In the genomic region with DNA sequence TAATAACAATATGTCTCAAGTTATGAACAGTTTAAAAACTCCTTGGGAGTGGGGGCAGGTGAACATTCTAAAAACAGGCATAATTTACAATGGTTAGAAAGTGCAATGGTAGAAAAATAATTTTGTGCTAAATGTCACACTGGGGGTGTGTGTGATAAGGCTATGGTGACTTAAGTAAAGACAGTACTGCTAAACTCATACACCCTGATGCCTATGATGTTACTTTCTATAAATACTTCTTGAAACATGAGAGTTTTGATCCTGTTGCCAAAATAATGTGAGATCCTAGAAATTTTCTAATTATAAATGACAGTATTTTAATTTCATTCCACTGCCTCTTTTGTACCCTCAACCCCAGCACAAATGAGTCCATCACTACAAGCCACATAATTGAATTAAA, we compare ENCODE assay signal across 15 cellular contexts.
DNase-seq lines count a peak whose midpoint lies in the region; ATAC-seq and TF ChIP-seq lines count a peak whose summit lies in the region.
"Had no signal": no experiment of that assay in that cellular context is flagged by ENCODE, and none has a peak within 500 bp of the region (broad histone marks: within the 10 kb centered on the region; RNA-seq: fewer than 3 reads in every experiment).

No MANE protein-coding gene starts in this region.

- peak; percentile 65 to 72 for ATAC-seq in gastrocnemius medialis
- ATAC-seq in T-cell (replicated peaks in 1 of 4): no peak

- TF ChIP-seq POLR2A in gastrocnemius medialis (IDR thresholded peaks at IDR 0.05) (no peak), adrenal gland (IDR thresholded peaks at IDR 0.05) (no peak)

- TF ChIP-seq CTCF in A673 (conservative IDR thresholded peaks at IDR 0.05; ENCODE audit: low read depth, low read length) (no peak), nephron (IDR thresholded peaks at IDR 0.05; ENCODE audit: unreplicated experiment in 3 of 3) (no peak), gastrocnemius medialis (IDR thresholded peaks at IDR 0.05 in 4 of 5, conservative IDR thresholded peaks at IDR 0.05 in 1 of 5) (no peak), adrenal gland (IDR thresholded peaks at IDR 0.05) (no peak)

- H3K4me3 ChIP-seq in A673 (ENCODE audit: low read depth, low read length, poor library complexity, severe bottlenecking) (no peak overlapping the region), SK-N-MC (no peak overlapping the region), gastrocnemius medialis (no peak overlapping the region), adrenal gland (no peak overlapping the region)
- H3K4me3 ChIP-seq: A549 had no signal

- H3K9ac ChIP-seq in SK-N-MC (ENCODE audit: insufficient read length): no peak overlapping the region

- no peaks in the 10 kb centered on the region for H3K27me3 Mint-ChIP-seq in nephron (ENCODE audit: low read depth)
- no peaks in the 10 kb centered on the region for H3K27me3 Mint-ChIP-seq in T-cell
- H3K27me3 Mint-ChIP-seq: CD4-positive, alpha-beta memory T cell had no signal

- H3K4me3 Mint-ChIP-seq in nephron: no peak overlapping the region
- no peak overlapping the region for H3K4me3 Mint-ChIP-seq in T-cell
- H3K4me3 Mint-ChIP-seq: CD4-positive, alpha-beta memory T cell had no signal

- DNase-seq in A673 (ENCODE audit: low spot score): no peak
- DNase-seq in SK-N-MC (ENCODE audit: low read depth, low spot score): no peak
- no peak for DNase-seq in gastrocnemius medialis
- DNase-seq in adrenal gland: no peak
- no peak for DNase-seq in T-cell
- DNase-seq in NCI-H446 treated with DMSO at 0.1 percent for 48 hours (lab: John Stamatoyannopoulos, UW): no peak
- DNase-seq in stimulated activated CD8-positive, alpha-beta memory T cell treated with anti-CD3 and anti-CD28 coated beads, Interleukin-4, amount 100 ng/mL, for 48 hours: no peak
- DNase-seq: DMS79 treated with DMSO at 0.1 percent for 48 hours, GF-D8, GOT3, HCEC 1CT had no signal

- BruUV-seq in A673 (replicated peaks; lab: Mats Ljungman, UMichigan): no TSS peak

- in situ Hi-C loops in gastrocnemius medialis (cut with MboI; ENCODE audit: low sequenced_read_pairs in 4 of 4): loop anchor here in 3 of 4 donors (5.0 to 25.0 kb wide), 4 partner anchors 174 to 309 kb away; a partner anchor contains a TSS

- peaks cover 20% of the 10 kb centered on the region for H3K36me3 Mint-ChIP-seq in nephron (ENCODE audit: low read depth)
- no peaks in the 10 kb centered on the region for H3K36me3 Mint-ChIP-seq in T-cell

- H3K36me3 ChIP-seq in A673 (ENCODE audit: insufficient read depth, low read length, poor library complexity, severe bottlenecking) (no peaks in the 10 kb centered on the region), SK-N-MC (ENCODE audit: insufficient read depth, low read length) (peaks cover 12% of the 10 kb centered on the region), gastrocnemius medialis (no peaks in the 10 kb centered on the region), adrenal gland (replicated peaks in 1 of 2) (no peaks in the 10 kb centered on the region)

- H3K27ac ChIP-seq in A673 (ENCODE audit: low read depth, low read length, poor library complexity, severe bottlenecking): peak overlapping the region; percentile 6
- peak overlapping the region; percentile 76 for H3K27ac ChIP-seq in SK-N-MC
- peak overlapping the region in 3 of 4 donors; percentile 41 to 54 (median 53) for H3K27ac ChIP-seq in gastrocnemius medialis
- H3K27ac ChIP-seq in adrenal gland: no peak overlapping the region
- H3K27ac ChIP-seq: 22Rv1, A549 had no signal

- POLR2A ChIA-PET in A673 (lab: Charles Lee; ENCODE audit: low non-redundant PET) (no interaction called here), T-cell (lab: Charles Lee) (no interaction called here)

- intact Hi-C loops in A673 (cut with micrococcal nuclease; ENCODE audit: unreplicated experiment): loop anchor here (2.0 to 10.0 kb wide), 6 partner anchors 159 to 607 kb away; a partner anchor contains a TSS
- intact Hi-C loops in gastrocnemius medialis (cut with DNase I; ENCODE audit: low total_unique reads): loop anchor here (2.0 kb wide), 2 partner anchors 183 to 305 kb away; no protein-coding TSS in a partner anchor
- intact Hi-C loops in adrenal gland (cut with DNase I): loop anchor here in 1 of 2 donors (10.0 kb wide), 1 partner anchor 177 kb away; a partner anchor contains a TSS

- H3K27ac Mint-ChIP-seq in nephron (peak overlapping the region; percentile 12 to 94 (median 68)), T-cell (no peak overlapping the region)
- H3K27ac Mint-ChIP-seq: CD4-positive, alpha-beta memory T cell had no signal

- H3K4me1 ChIP-seq in A673 (ENCODE audit: insufficient read depth, low read length, poor library complexity, severe bottlenecking) (peaks cover 39% of the 10 kb centered on the region), gastrocnemius medialis (peaks cover 12 to 13% of the 10 kb centered on the region in 2 donors), adrenal gland (replicated peaks in 1 of 2) (peaks cover 0 to 7% of the 10 kb centered on the region in 2 donors)

- H3K4me1 Mint-ChIP-seq in nephron: peaks cover 38% of the 10 kb centered on the region
- H3K4me1 Mint-ChIP-seq in T-cell: no peaks in the 10 kb centered on the region
- H3K4me1 Mint-ChIP-seq: CD4-positive, alpha-beta memory T cell had no signal

- CTCF ChIA-PET in A673 (lab: Charles Lee): interaction anchor here (0.8 to 3.3 kb wide), 6 partner anchors 8 to 402 kb away, joined by 3 to 37 read pairs (median 5); no protein-coding TSS in a partner anchor
- CTCF ChIA-PET in T-cell (lab: Charles Lee): interaction anchor here in 1 of 2 donors (0.8 to 2.1 kb wide), 4 partner anchors 13 to 306 kb away, joined by 3 to 23 read pairs (median 4); no protein-coding TSS in a partner anchor

- H3K9me3 ChIP-seq in A673 (ENCODE audit: low read depth, low read length, poor library complexity, severe bottlenecking) (no peaks in the 10 kb centered on the region), SK-N-MC (ENCODE audit: low read depth, low read length) (no peaks in the 10 kb centered on the region), gastrocnemius medialis (no peaks in the 10 kb centered on the region), adrenal gland (replicated peaks in 1 of 3) (no peaks in the 10 kb centered on the region)
- H3K9me3 ChIP-seq: A549 had no signal

- H3K9me3 Mint-ChIP-seq in nephron: no peaks in the 10 kb centered on the region
- H3K9me3 Mint-ChIP-seq in T-cell: no peaks in the 10 kb centered on the region
- H3K9me3 Mint-ChIP-seq: CD4-positive, alpha-beta memory T cell had no signal

- H3K27me3 ChIP-seq in A673 (replicated peaks; ENCODE audit: insufficient read depth, low read depth, low read length, poor library complexity) (no peaks in the 10 kb centered on the region), gastrocnemius medialis (no peaks in the 10 kb centered on the region), adrenal gland (no peaks in the 10 kb centered on the region)

Comparison
In these comparisons a context has a peak if more than half of its experiments do, and no peak if none do; other contexts are left out.
1. H3K27ac ChIP-seq: peak in A673 (single experiment), SK-N-MC (single experiment) and gastrocnemius medialis (3 of 4); none in adrenal gland (0 of 5).
2. H3K27ac Mint-ChIP-seq: peak in nephron (3 of 3); none in T-cell (0 of 2).
3. ATAC-seq: peak in gastrocnemius medialis (2 of 2); none in T-cell (0 of 4).